In the genomic region with DNA sequence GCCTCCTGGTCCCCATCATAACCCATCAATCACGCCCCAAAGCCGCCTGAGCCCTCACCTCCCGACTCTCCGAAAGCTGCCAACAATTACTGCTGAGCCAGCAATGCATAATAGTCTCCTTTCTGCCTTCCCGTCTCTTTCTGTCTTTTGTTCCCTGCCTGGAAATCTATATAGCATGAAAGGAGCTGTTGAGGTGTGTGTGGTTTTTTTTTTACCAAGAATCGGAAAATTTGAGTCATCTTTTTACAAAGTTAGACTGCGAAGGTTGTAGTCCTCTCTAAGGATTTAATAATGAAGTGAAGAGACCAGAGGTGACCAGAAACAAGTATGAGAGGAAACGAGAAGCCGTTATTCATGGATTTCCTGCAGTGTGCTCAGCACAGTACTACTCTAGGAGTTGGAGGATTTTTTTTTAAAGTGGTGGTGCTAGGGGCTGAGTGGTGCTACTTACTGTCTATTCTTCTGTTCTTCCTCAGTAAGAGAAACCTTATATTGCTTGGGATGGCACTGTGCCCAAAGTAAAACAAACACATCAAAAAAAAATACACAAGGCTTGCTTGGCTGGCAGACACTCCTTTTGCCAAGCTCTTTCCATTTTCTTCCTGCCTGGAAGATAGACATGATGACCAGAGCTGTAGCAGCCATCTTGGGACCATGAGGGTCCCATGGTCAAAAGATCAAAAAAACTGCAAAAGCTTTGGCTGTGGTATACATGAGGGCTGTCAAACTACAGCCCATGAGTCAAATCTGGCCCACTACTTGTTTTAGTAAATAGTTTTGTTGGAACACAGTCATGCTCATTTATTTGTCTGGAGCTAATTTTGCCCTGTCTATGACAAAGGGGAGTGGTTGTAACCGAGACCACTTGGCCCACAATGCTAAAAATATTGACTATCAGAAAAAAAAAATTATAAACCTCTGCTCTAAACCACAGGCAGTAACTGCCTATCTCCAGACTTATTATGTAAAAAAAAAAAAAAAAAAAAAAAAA, we compare ENCODE assay signal across 9 cellular contexts. TPM values are rescaled to one million over a fixed set of nuclear protein-coding genes. Genes with fewer than 3 reads are reported as not detected.
DNase-seq lines count a peak whose midpoint lies in the region; ATAC-seq and TF ChIP-seq lines count a peak whose summit lies in the region.
"Had no signal": no experiment of that assay in that cellular context is flagged by ENCODE, and none has a peak within 500 bp of the region (broad histone marks: within the 10 kb centered on the region; RNA-seq: fewer than 3 reads in every experiment).

No MANE protein-coding gene starts in this region.

- H3K4me1 ChIP-seq in left ventricle myocardium inferior = peaks cover 23% of the 10 kb centered on the region
- peaks cover 0 to 17% (median 13%) of the 10 kb centered on the region in 5 donors for H3K4me1 ChIP-seq in subcutaneous abdominal adipose tissue (ENCODE audit: control insufficient read depth in 5 of 5, insufficient read depth in 5 of 5, low read length in 5 of 5)

- H3K4me3 ChIP-seq in left ventricle myocardium inferior (peak overlapping the region; percentile 50), subcutaneous abdominal adipose tissue (ENCODE audit: low read depth in 1 of 5, low read length in 5 of 5) (peak overlapping the region; percentile 40 to 72 (median 63))

- H3K27me3 ChIP-seq in left ventricle myocardium inferior (ENCODE audit: low read depth) = no peaks in the 10 kb centered on the region
- H3K27me3 ChIP-seq in subcutaneous abdominal adipose tissue (ENCODE audit: control insufficient read depth in 5 of 5, insufficient read depth in 4 of 5, low read length in 5 of 5) = no peaks in the 10 kb centered on the region

- H3K9ac ChIP-seq in subcutaneous abdominal adipose tissue (ENCODE audit: low read length in 5 of 5) = peak overlapping the region in 2 of 5 donors; percentile 20 to 47

- TF ChIP-seq CTCF in VCaP (conservative IDR thresholded peaks at IDR 0.05) (no peak), left ventricle myocardium inferior (IDR thresholded peaks at IDR 0.05; ENCODE audit: borderline replicate concordance) (no peak)

- no peaks in the 10 kb centered on the region for H3K9me3 ChIP-seq in left ventricle myocardium inferior (replicated peaks)
- no peaks in the 10 kb centered on the region for H3K9me3 ChIP-seq in subcutaneous abdominal adipose tissue (ENCODE audit: control insufficient read depth in 5 of 5, low read length in 5 of 5)

- peak overlapping the region; percentile 39; the same call in 1 of the 2 replicates for H3K27ac ChIP-seq in VCaP
- H3K27ac ChIP-seq in left ventricle myocardium inferior (replicated peaks) = peak overlapping the region; percentile 58
- no peak overlapping the region for H3K27ac ChIP-seq in subcutaneous abdominal adipose tissue (ENCODE audit: low read depth, low read length)

- ATAC-seq in activated CD4-positive, CD25-positive, alpha-beta regulatory T cell treated with anti-CD3 and anti-CD28 coated beads, Interleukin-2, amount 50 U/mL, for 24 hours = peak; percentile 30 to 52

- DNase-seq in activated CD4-positive, CD25-positive, alpha-beta regulatory T cell treated with anti-CD3 and anti-CD28 coated beads, Interleukin-2, amount 50 U/mL, for 72 hours = no peak
- DNase-seq in left ventricle myocardium inferior (no peak), cerebellar nuclear complex (lab: John Stamatoyannopoulos, UW) (no peak), 8988T (no peak), DMS79 treated with DMSO at 0.1 percent for 48 hours (lab: John Stamatoyannopoulos, UW) (no peak)
- DNase-seq: NCI-H2081 treated with DMSO at 0.1 percent for 48 hours had no signal

- intact Hi-C loops in left ventricle myocardium inferior (cut with micrococcal nuclease) = no loop called here

- H3K36me3 ChIP-seq in left ventricle myocardium inferior (no peaks in the 10 kb centered on the region), subcutaneous abdominal adipose tissue (ENCODE audit: control insufficient read depth in 5 of 5, insufficient read depth in 5 of 5, low read length in 5 of 5) (no peaks in the 10 kb centered on the region)

RNA-seq across cellular contexts. Expression of a gene that starts 37.3 kb away (rescaled TPM):
- total RNA-seq in left ventricle myocardium inferior = 15.6 TPM

RNA-seq across cellular contexts. Expression of a gene that starts 55.5 kb away (rescaled TPM):
- total RNA-seq in left ventricle myocardium inferior = 39.9 TPM
